Comparison of ENCODE assay signal across 27 cellular contexts in genomic region chr4:147864591-147864990, GRCh38.
DNase-seq lines count a peak whose midpoint lies in the region; ATAC-seq, FAIRE-seq and TF ChIP-seq lines count a peak whose summit lies in the region.
"Had no signal": no experiment of that assay in that cellular context is flagged by ENCODE, and none has a peak within 500 bp of the region (broad histone marks: within the 10 kb centered on the region; RNA-seq: fewer than 3 reads in every experiment).

No MANE protein-coding gene starts in this region.

- H3K9me3 Mint-ChIP-seq in stimulated activated memory B cell treated with anti-CD40 and anti-IgM and Interleukin-4, amounts not matched to agents 10 μg/mL and 1 μg/mL and 100 μg/mL, for 72 hours = no peaks in the 10 kb centered on the region
- H3K9me3 Mint-ChIP-seq: activated naive CD8-positive, alpha-beta T cell treated with anti-CD3 and anti-CD28 coated beads for 36 hours; activated T-helper 2 cell treated with anti-CD3 and anti-CD28 coated beads, Interferon-gamma antibody, Interleukin-2, Interleukin-4, amounts not matched to agents 10 μg/mL and 5 μg/mL and 100 μg/mL, durations not matched to agents 14 hours and 24 hours and 36 hours; immature natural killer cell; stimulated activated naive CD8-positive, alpha-beta T cell treated with anti-CD3 and anti-CD28 coated beads, Interleukin-15, Interleukin-2, amounts not matched to agents 100 ng/mL and 50 ng/mL, for 24 hours; T-helper 1 cell treated with Interleukin-12 subunit alpha and Interleukin-12 subunit beta and Interleukin-4 antibody, amounts not matched to agents 30 μg/mL and 1 μg/mL, for 36 hours had no signal

- FAIRE-seq in HepG2 (lab: Jason Lieb, UNC) (no peak), small intestine (lab: Jason Lieb, UNC) (no peak)
- FAIRE-seq: colon, H54, urothelium cell line had no signal

- no peaks in the 10 kb centered on the region for H3K27me3 Mint-ChIP-seq in stimulated activated memory B cell treated with anti-CD40 and anti-IgM and Interleukin-4, amounts not matched to agents 10 μg/mL and 1 μg/mL and 100 μg/mL, for 72 hours
- H3K27me3 Mint-ChIP-seq: activated naive CD8-positive, alpha-beta T cell treated with anti-CD3 and anti-CD28 coated beads for 36 hours; stimulated activated naive CD8-positive, alpha-beta T cell treated with anti-CD3 and anti-CD28 coated beads, Interleukin-15, Interleukin-2, amounts not matched to agents 100 ng/mL and 50 ng/mL, for 24 hours had no signal

- intact Hi-C loops in HepG2 (cut with micrococcal nuclease; ENCODE audit: unreplicated experiment) = no loop called here

- H3K27ac ChIP-seq in GM23248 (no peak overlapping the region), coronary artery (peak overlapping the region; percentile 44 to 63), HepG2 (ENCODE audit: extremely low read length, insufficient read depth, low read length) (no peak overlapping the region), stomach smooth muscle (ENCODE audit: low read length) (peak overlapping the region; percentile 42), small intestine (ENCODE audit: low read depth in 1 of 2, low read length in 1 of 2) (no peak overlapping the region)
- H3K27ac ChIP-seq: lower lobe of right lung had no signal

- no peaks in the 10 kb centered on the region for H3K9me2 ChIP-seq in GM23248 (ENCODE audit: insufficient read depth)

- H3K4me1 ChIP-seq in GM23248 (ENCODE audit: insufficient read depth) = peaks cover 35% of the 10 kb centered on the region
- H3K4me1 ChIP-seq in HepG2 (ENCODE audit: insufficient read depth, low read length) = no peaks in the 10 kb centered on the region
- H3K4me1 ChIP-seq in stomach smooth muscle (ENCODE audit: control insufficient read depth, insufficient read depth, low read length) = peaks cover 19% of the 10 kb centered on the region
- no peaks in the 10 kb centered on the region for H3K4me1 ChIP-seq in small intestine (ENCODE audit: control insufficient read depth in 2 of 2, insufficient read depth in 1 of 2, low read depth in 1 of 2, low read length in 1 of 2)
- H3K4me1 ChIP-seq: lower lobe of right lung, prostate gland had no signal

- WGBS in GM23248 (ENCODE audit: low coverage in 1 of 2, low lambda C conversion rate in 2 of 2, missing lambda C conversion rate in 2 of 2), 2 experiments = 57 to 58% methylated on average over 5 of the region's 5 CpGs
- 12% methylated on average over 5 of the region's 5 CpGs for WGBS in HepG2 (ENCODE audit: low lambda C conversion rate)
- WGBS in small intestine, 3 donors = 38 to 56% (median 46%) methylated on average over 5 of the region's 5 CpGs

- TF ChIP-seq CTCF in coronary artery (IDR thresholded peaks at IDR 0.05) (no peak), HepG2 (CRISPR knock-in tag; IDR thresholded peaks at IDR 0.05) (no peak)

- peaks cover 22% of the 10 kb centered on the region for H3F3A ChIP-seq in GM23248 (ENCODE audit: insufficient read depth)

- no peak for TF ChIP-seq POLR2A in HepG2 (IDR thresholded peaks at IDR 0.05; ENCODE audit: insufficient read depth in 1 of 2, low read depth in 2 of 2, low read length in 2 of 2)

- H3K4me2 ChIP-seq in GM23248 (ENCODE audit: unreplicated experiment) = no peak overlapping the region
- H3K4me2 ChIP-seq in HepG2 (ENCODE audit: low read depth, low read length) = no peak overlapping the region

- no TSS peak for BruUV-seq in HepG2 (replicated peaks; lab: Mats Ljungman, UMichigan)

- no peak overlapping the region for H3K4me3 Mint-ChIP-seq in stimulated activated memory B cell treated with anti-CD40 and anti-IgM and Interleukin-4, amounts not matched to agents 10 μg/mL and 1 μg/mL and 100 μg/mL, for 72 hours
- H3K4me3 Mint-ChIP-seq: activated naive CD8-positive, alpha-beta T cell treated with anti-CD3 and anti-CD28 coated beads for 36 hours; immature natural killer cell; stimulated activated naive CD8-positive, alpha-beta T cell treated with anti-CD3 and anti-CD28 coated beads, Interleukin-15, Interleukin-2, amounts not matched to agents 100 ng/mL and 50 ng/mL, for 24 hours; T-helper 1 cell treated with Interleukin-12 subunit alpha and Interleukin-12 subunit beta and Interleukin-4 antibody, amounts not matched to agents 30 μg/mL and 1 μg/mL, for 36 hours had no signal

- H3K79me2 ChIP-seq in GM23248 (ENCODE audit: insufficient read depth) (peaks cover 28% of the 10 kb centered on the region), HepG2 (ENCODE audit: insufficient read depth, low read length) (no peaks in the 10 kb centered on the region)

- TF ChIP-seq RAD21 in HepG2 (CRISPR knock-in tag; IDR thresholded peaks at IDR 0.05) = no peak

- no peak overlapping the region for H3K27ac Mint-ChIP-seq in stimulated activated memory B cell treated with anti-CD40 and anti-IgM and Interleukin-4, amounts not matched to agents 10 μg/mL and 1 μg/mL and 100 μg/mL, for 72 hours
- H3K27ac Mint-ChIP-seq: activated naive CD8-positive, alpha-beta T cell treated with anti-CD3 and anti-CD28 coated beads for 36 hours; activated T-helper 2 cell treated with anti-CD3 and anti-CD28 coated beads, Interferon-gamma antibody, Interleukin-2, Interleukin-4, amounts not matched to agents 10 μg/mL and 5 μg/mL and 100 μg/mL, durations not matched to agents 14 hours and 24 hours and 36 hours; immature natural killer cell; stimulated activated naive CD8-positive, alpha-beta T cell treated with anti-CD3 and anti-CD28 coated beads, Interleukin-15, Interleukin-2, amounts not matched to agents 100 ng/mL and 50 ng/mL, for 24 hours; T-helper 1 cell treated with Interleukin-12 subunit alpha and Interleukin-12 subunit beta and Interleukin-4 antibody, amounts not matched to agents 30 μg/mL and 1 μg/mL, for 36 hours had no signal

- POLR2A ChIA-PET in HepG2 (lab: Yijun Ruan, JAX) = no interaction called here

- no peaks in the 10 kb centered on the region; the same call in 1 of the 2 replicates for H4K20me1 ChIP-seq in GM23248 (ENCODE audit: insufficient read depth)
- H4K20me1 ChIP-seq in HepG2 (ENCODE audit: insufficient read depth, low read length) = no peaks in the 10 kb centered on the region

- in situ Hi-C loops in GM23248 (cut with MboI) = loop anchor here (25.0 kb wide), 2 partner anchors 527 to 702 kb away; no protein-coding TSS in a partner anchor
- in situ Hi-C loops in HepG2 (cut with HindIII; ENCODE audit: extremely low pct_ligation_motif_present, low pct_unique_long_range_greater_than_20kb) = loop anchor here (10.0 to 25.0 kb wide), 2 partner anchors 160 to 702 kb away; no protein-coding TSS in a partner anchor

- H3K9ac ChIP-seq in GM23248 = no peak overlapping the region
- H3K9ac ChIP-seq in HepG2 (ENCODE audit: insufficient read depth, low read depth, low read length) = no peak overlapping the region
- no peak overlapping the region for H3K9ac ChIP-seq in stomach smooth muscle (ENCODE audit: low read length in 2 of 2)

- TF ChIP-seq EP300 in HepG2 (IDR thresholded peaks at IDR 0.05; ENCODE audit: low read depth in 2 of 2, low read length in 2 of 2) = no peak
- TF ChIP-seq EP300 in HepG2 (CRISPR knock-in tag; IDR thresholded peaks at IDR 0.05; ENCODE audit: borderline replicate concordance) = no peak

- ATAC-seq in HepG2 = no peak
- ATAC-seq in stimulated activated memory B cell treated with anti-CD40 and anti-IgM and Interleukin-4, amounts not matched to agents 10 μg/mL and 1 μg/mL and 100 μg/mL, for 72 hours = no peak
- ATAC-seq: lower lobe of right lung, Panc1 had no signal

- CTCF ChIA-PET in HepG2 (lab: Yijun Ruan, JAX; ENCODE audit: low intra/inter-chr PET ratio, low total read pairs) = interaction anchor here (3.6 kb wide), 1 partner anchor 156 kb away, joined by 51 read pairs; no protein-coding TSS in a partner anchor

- no peaks in the 10 kb centered on the region for H3K36me3 Mint-ChIP-seq in stimulated activated memory B cell treated with anti-CD40 and anti-IgM and Interleukin-4, amounts not matched to agents 10 μg/mL and 1 μg/mL and 100 μg/mL, for 72 hours
- H3K36me3 Mint-ChIP-seq: activated naive CD8-positive, alpha-beta T cell treated with anti-CD3 and anti-CD28 coated beads for 36 hours had no signal

- H3K36me3 ChIP-seq in GM23248 (ENCODE audit: low read depth) (peaks cover 11% of the 10 kb centered on the region; the same call in 1 of the 2 replicates), HepG2 (replicated peaks in 1 of 2; ENCODE audit: control insufficient read depth in 1 of 2, insufficient read depth in 2 of 2, low read length in 2 of 2) (no peaks in the 10 kb centered on the region), stomach smooth muscle (ENCODE audit: control insufficient read depth in 2 of 2, insufficient read depth in 2 of 2, low read length in 2 of 2) (peaks cover 6 to 8% of the 10 kb centered on the region in 2 donors), small intestine (ENCODE audit: control insufficient read depth in 2 of 2, insufficient read depth in 2 of 2, low read length in 2 of 2) (no peaks in the 10 kb centered on the region)
- H3K36me3 ChIP-seq: prostate gland had no signal

- H3K4me3 ChIP-seq in GM23248 = no peak overlapping the region
- no peak overlapping the region for H3K4me3 ChIP-seq in coronary artery
- no peak overlapping the region for H3K4me3 ChIP-seq in HepG2 (replicated peaks in 1 of 3; ENCODE audit: insufficient read depth in 1 of 3, low read depth in 2 of 3, low read length in 3 of 3)
- H3K4me3 ChIP-seq in stomach smooth muscle (ENCODE audit: low read length in 2 of 2) = peak overlapping the region in 1 of 2 donors; percentile 3
- H3K4me3 ChIP-seq in small intestine (ENCODE audit: low read depth in 1 of 2, low read length in 2 of 2) = no peak overlapping the region
- H3K4me3 ChIP-seq: lower lobe of right lung, prostate gland had no signal

- H3K4me1 Mint-ChIP-seq in stimulated activated memory B cell treated with anti-CD40 and anti-IgM and Interleukin-4, amounts not matched to agents 10 μg/mL and 1 μg/mL and 100 μg/mL, for 72 hours = no peaks in the 10 kb centered on the region

- DNase-seq in GM23248 (peak; percentile 12), coronary artery (ENCODE audit: low spot score) (no peak), HepG2 (ENCODE audit: low spot score) (no peak), small intestine (no peak), SHP77 (lab: John Stamatoyannopoulos, UW) (no peak), DMS 273 (lab: John Stamatoyannopoulos, UW; ENCODE audit: unreplicated experiment) (no peak)
- DNase-seq: activated CD4-positive, alpha-beta T cell treated with anti-CD3 and anti-CD28 coated beads, Interleukin-2, amount 50 U/mL, for 4 hours; activated CD8-positive, alpha-beta memory T cell treated with anti-CD3 and anti-CD28 coated beads, Interleukin-2, amount 50 U/mL, for 4 hours; activated naive CD8-positive, alpha-beta T cell treated with anti-CD3 and anti-CD28 coated beads for 36 hours; C1 segment of cervical spinal cord; Calu3; head of caudate nucleus; immature natural killer cell; lower lobe of right lung; NCI-H1105 treated with DMSO at 0.1 percent for 48 hours; NCI-H446 treated with DMSO at 0.1 percent for 48 hours; stimulated activated CD4-positive, alpha-beta T cell treated with anti-CD3 and anti-CD28 coated beads, Interleukin-4, amount 100 ng/mL, for 24 hours had no signal

- H2AFZ ChIP-seq in GM23248 (no peak overlapping the region), HepG2 (ENCODE audit: low read length) (no peak overlapping the region)

- H3K27me3 ChIP-seq in GM23248 (replicated peaks; ENCODE audit: insufficient read depth) (no peaks in the 10 kb centered on the region), HepG2 (ENCODE audit: control insufficient read depth in 1 of 2, insufficient read depth in 2 of 2, low read length in 2 of 2) (no peaks in the 10 kb centered on the region), stomach smooth muscle (ENCODE audit: control insufficient read depth in 1 of 2, insufficient read depth in 2 of 2, low read length in 2 of 2) (no peaks in the 10 kb centered on the region), small intestine (ENCODE audit: control insufficient read depth in 2 of 2, insufficient read depth in 2 of 2, low read length in 2 of 2) (no peaks in the 10 kb centered on the region)

- no peaks in the 10 kb centered on the region for H3K9me3 ChIP-seq in GM23248 (ENCODE audit: low read depth)
- no peaks in the 10 kb centered on the region for H3K9me3 ChIP-seq in HepG2 (ENCODE audit: low read length)
- H3K9me3 ChIP-seq in stomach smooth muscle (ENCODE audit: control insufficient read depth in 2 of 2, low read length in 2 of 2) = no peaks in the 10 kb centered on the region
- no peaks in the 10 kb centered on the region for H3K9me3 ChIP-seq in small intestine (ENCODE audit: control insufficient read depth, low read depth)
- H3K9me3 ChIP-seq: lower lobe of right lung, prostate gland had no signal

Comparison
In these comparisons a context has a peak if more than half of its experiments do, and no peak if none do; other contexts are left out.
1. H3K27ac ChIP-seq: peak in coronary artery (2 of 2) and stomach smooth muscle (single experiment); none in GM23248 (single experiment), HepG2 (single experiment) and small intestine (0 of 2).